16 cellular contexts compared by ENCODE assay signal in genomic region chr20:58213112-58213511, GRCh38. TPM values are rescaled to one million over a fixed set of nuclear protein-coding genes. Genes with fewer than 3 reads are reported as not detected.
A peak's percentile ranks its signal among the peaks of the same experiment; 100 is the strongest.
DNase-seq lines count a peak whose midpoint lies in the region; ATAC-seq and TF ChIP-seq lines count a peak whose summit lies in the region.
"Had no signal": no experiment of that assay in that cellular context is flagged by ENCODE, and none has a peak within 500 bp of the region (broad histone marks: within the 10 kb centered on the region; RNA-seq: fewer than 3 reads in every experiment).

No MANE protein-coding gene starts in this region.

- no peaks in the 10 kb centered on the region for H3K9me3 ChIP-seq in SK-N-SH
- H3K9me3 ChIP-seq: heart right ventricle, transverse colon had no signal

- no peak overlapping the region for H3K27ac ChIP-seq in SK-N-SH (ENCODE audit: low read depth in 2 of 2, low read length in 1 of 2)
- H3K27ac ChIP-seq in substantia nigra (ENCODE audit: low read depth, low read length, poor library complexity, severe bottlenecking) = peak overlapping the region; percentile 37
- H3K27ac ChIP-seq: heart right ventricle, HL-60, transverse colon had no signal

- no peaks in the 10 kb centered on the region; the same call in 1 of the 2 replicates for H3K27me3 ChIP-seq in SK-N-SH (ENCODE audit: insufficient read depth)

- no peak for ATAC-seq in HG03520 (IDR thresholded peaks at IDR 0.05; ENCODE audit: unreplicated experiment)
- no peak for ATAC-seq in esophagus mucosa
- ATAC-seq: heart right ventricle had no signal

- TF ChIP-seq CTCF in SK-N-SH (IDR thresholded peaks at IDR 0.05) = peak; percentile 32
- no peak for TF ChIP-seq CTCF in foreskin fibroblast (IDR thresholded peaks at IDR 0.05; ENCODE audit: low read depth, low read length)

- H3K4me2 ChIP-seq in SK-N-SH = peak overlapping the region; percentile 33; the same call in 1 of the 2 replicates

- H3K9me2 ChIP-seq in SK-N-SH = no peaks in the 10 kb centered on the region

- 31% methylated on average over 8 of the region's 8 CpGs for WGBS in SK-N-SH (ENCODE audit: low lambda C conversion rate)

- peaks cover 10% of the 10 kb centered on the region for H3F3A ChIP-seq in SK-N-SH (replicated peaks; ENCODE audit: insufficient read depth)

- peak; percentile 41; the same call in 1 of the 2 replicates for TF ChIP-seq RAD21 in SK-N-SH (IDR thresholded peaks at IDR 0.05; ENCODE audit: low read length)

- 0 out of 2 replicates have a peak, but pooled peaks cover 3% of the 10 kb centered on the region for H4K20me1 ChIP-seq in SK-N-SH (ENCODE audit: insufficient read depth)

- H2AFZ ChIP-seq in SK-N-SH (ENCODE audit: low read depth) = no peak overlapping the region

- H3K4me1 ChIP-seq in SK-N-SH (ENCODE audit: control insufficient read depth in 1 of 2, insufficient read depth in 2 of 2, low read depth in 1 of 2, low read length in 1 of 2) = peaks cover 0 to 11% of the 10 kb centered on the region in 2 experiments; a peak in 1 of 4 replicates

- H3K4me3 ChIP-seq in SK-N-SH (ENCODE audit: low read depth in 2 of 2, low read length in 1 of 2) (peak overlapping the region in 1 of 2 experiments; percentile 4; a peak in 1 of 4 replicates), foreskin fibroblast (ENCODE audit: low read depth in 1 of 2, low read length in 2 of 2) (no peak overlapping the region)
- H3K4me3 ChIP-seq: heart right ventricle, transverse colon had no signal

- no peak for TF ChIP-seq EP300 in SK-N-SH (IDR thresholded peaks at IDR 0.05; ENCODE audit: borderline replicate concordance in 1 of 2, low read depth in 1 of 2, low read length in 1 of 2)

- POLR2A ChIA-PET in SK-N-SH (lab: Yijun Ruan, JAX) = interaction anchor here (1.1 kb wide), 1 partner anchor 626 kb away, joined by 3 read pairs; no protein-coding TSS in a partner anchor

- CTCF ChIA-PET in SK-N-SH (lab: Yijun Ruan, JAX) = interaction anchor here (0.7 to 17.8 kb wide), 22 partner anchors 9 to 1243 kb away, joined by 3 to 356 read pairs (median 4); partner anchors contain the start of gene ZBP1

- no peak overlapping the region for H3K9ac ChIP-seq in SK-N-SH

- H3K79me2 ChIP-seq in SK-N-SH (ENCODE audit: insufficient read depth) = no peaks in the 10 kb centered on the region

- DNase-seq in SIG-M5 treated with dmso at 0.1 percent for 504 hours (lab: John Stamatoyannopoulos, UW; ENCODE audit: unreplicated experiment) = peak; percentile 28
- no peak for DNase-seq in SIG-M5 (lab: John Stamatoyannopoulos, UW)
- peak; percentile 62 for DNase-seq in SK-N-SH
- peak; percentile 28 to 60 for DNase-seq in foreskin fibroblast
- peak in 44 of 49 donors; percentile 7 to 82 (median 34) for DNase-seq in substantia nigra (lab: John Stamatoyannopoulos, UW)
- DNase-seq in dedifferentiated amniotic fluid mesenchymal stem cell (ENCODE audit: extremely low spot score) = no peak
- DNase-seq: activated CD4-positive, alpha-beta T cell treated with anti-CD3 and anti-CD28 coated beads, Interleukin-2, amount 50 U/mL, for 4 hours; activated naive CD4-positive, alpha-beta T cell treated with anti-CD3 and anti-CD28 coated beads, Interleukin-2, amount 10 ng/mL, durations not matched to agents 7 days and 5 days; heart right ventricle; mesendoderm; NK-92 treated with Interleukin-12 subunit alpha and Interleukin-12 subunit beta, amount 100 ng/mL, for 24 hours; T-helper 1 cell; transverse colon had no signal

- no peaks in the 10 kb centered on the region for H3K36me3 ChIP-seq in SK-N-SH (replicated peaks in 1 of 2; ENCODE audit: control insufficient read depth in 1 of 2, insufficient read depth in 2 of 2, low read length in 1 of 2)
- H3K36me3 ChIP-seq: heart right ventricle, transverse colon had no signal

TF ChIP-seq in SK-N-SH, 30 proteins besides CTCF, POLR2A, EP300 and RAD21:
- TF ChIP-seq SMC3 (IDR thresholded peaks at IDR 0.05; ENCODE audit: low read depth, low read length) = no peak
- TF ChIP-seq TEAD4 (IDR thresholded peaks at IDR 0.05; ENCODE audit: borderline replicate concordance, insufficient read depth) = no peak
- TF ChIP-seq REST (IDR thresholded peaks at IDR 0.05; ENCODE audit: low read depth, low read length) = no peak
- no peak for TF ChIP-seq NFIC (IDR thresholded peaks at IDR 0.05; ENCODE audit: borderline replicate concordance)
- no peak for TF ChIP-seq PBX3 (IDR thresholded peaks at IDR 0.05)
- TF ChIP-seq ZBTB33 (IDR thresholded peaks at IDR 0.05; ENCODE audit: borderline replicate concordance, low read depth) = no peak
- no peak for TF ChIP-seq GATA2 (CRISPR knock-in tag; IDR thresholded peaks at IDR 0.05)
- no peak for TF ChIP-seq RXRA (IDR thresholded peaks at IDR 0.05; ENCODE audit: borderline replicate concordance, low read depth)
- no peak for TF ChIP-seq POLR2AphosphoS5 (IDR thresholded peaks at IDR 0.05; ENCODE audit: low read depth, low read length)

RNA-seq across cellular contexts. Expression of gene ANKRD60, which starts 15.3 kb away (rescaled TPM):
- polyA plus RNA-seq in SK-N-SH (2012; rRNA removed) = not detected in 2 replicates
- not detected in 2 replicates for polyA plus RNA-seq in SK-N-SH (2012; cell fraction: cytosol; rRNA removed)
- 0.06 TPM in 1 of 2 replicates, not detected in the other for polyA plus RNA-seq in SK-N-SH (2012; cell fraction: nucleus; rRNA removed)
- not detected for total RNA-seq in esophagus mucosa
- total RNA-seq: heart right ventricle, transverse colon had no signal
- polyA plus RNA-seq: heart right ventricle had no signal

Comparison
In these comparisons a context has a peak if more than half of its experiments do, and no peak if none do; other contexts are left out.
1. DNase-seq: peak in SIG-M5 treated with dmso at 0.1 percent for 504 hours (single experiment), SK-N-SH (single experiment), foreskin fibroblast (2 of 2) and substantia nigra (44 of 49); none in SIG-M5 (single experiment) and dedifferentiated amniotic fluid mesenchymal stem cell (single experiment).